ENCODE assay signal across 1 cellular context in the genomic region with DNA sequence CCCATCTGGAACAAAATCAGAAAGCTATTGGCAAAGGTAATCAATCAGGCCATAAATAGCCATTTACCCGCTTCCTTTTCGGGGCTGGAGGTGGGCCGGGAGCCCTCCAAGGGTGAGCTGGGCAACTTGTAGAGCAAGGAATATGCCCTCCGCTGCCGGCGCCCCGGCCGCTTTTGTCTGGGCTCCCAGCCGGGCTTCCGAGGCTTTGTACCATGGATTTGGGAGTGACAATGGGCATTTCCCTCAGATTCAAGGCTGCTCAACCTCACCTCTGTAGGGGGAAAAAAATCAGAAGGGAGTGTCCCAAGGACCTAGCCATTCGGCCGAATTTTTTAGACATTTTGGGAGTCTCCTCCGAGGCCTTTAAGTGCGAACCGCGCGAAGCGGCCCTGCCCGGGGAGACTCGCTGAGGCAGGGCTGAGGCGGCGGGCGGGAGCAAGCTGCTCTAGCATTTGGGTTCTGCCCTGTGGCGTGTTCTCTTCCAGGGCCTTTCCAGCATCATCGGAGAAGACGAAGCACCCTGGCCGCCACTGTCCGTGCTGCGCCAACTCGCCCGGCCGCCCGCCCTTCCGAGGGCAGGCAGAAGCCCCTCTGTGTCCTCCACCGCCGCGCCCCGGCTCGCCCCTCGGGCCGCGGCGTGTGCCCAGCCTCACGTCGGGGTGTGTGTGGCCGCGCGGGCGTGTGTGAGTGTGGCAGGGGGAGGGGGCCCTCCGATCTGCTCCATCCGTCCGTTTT.
TF ChIP-seq lines count a peak whose summit lies in the region.

No MANE protein-coding gene starts in this region.

TF ChIP-seq in WTC11, 78 proteins besides CTCF, POLR2A, EP300 and RAD21 (continued from another document):
- TF ChIP-seq ZNF281 (CRISPR knock-in tag; IDR thresholded peaks at IDR 0.05) (no peak), NR3C1 (CRISPR knock-in tag; conservative IDR thresholded peaks at IDR 0.05; ENCODE audit: low read depth) (no peak), ZNF232 (CRISPR knock-in tag; IDR thresholded peaks at IDR 0.05) (no peak), ZNF219 (CRISPR knock-in tag; IDR thresholded peaks at IDR 0.05; ENCODE audit: borderline replicate concordance) (no peak), ZNF138 (CRISPR knock-in tag; conservative IDR thresholded peaks at IDR 0.05) (no peak), OVOL2 (CRISPR knock-in tag; IDR thresholded peaks at IDR 0.05; ENCODE audit: borderline replicate concordance) (no peak), CREB1 (CRISPR knock-in tag; IDR thresholded peaks at IDR 0.05) (no peak), TCF7 (CRISPR knock-in tag; IDR thresholded peaks at IDR 0.05; ENCODE audit: low read depth) (no peak)
- TF ChIP-seq, protein P1, sequence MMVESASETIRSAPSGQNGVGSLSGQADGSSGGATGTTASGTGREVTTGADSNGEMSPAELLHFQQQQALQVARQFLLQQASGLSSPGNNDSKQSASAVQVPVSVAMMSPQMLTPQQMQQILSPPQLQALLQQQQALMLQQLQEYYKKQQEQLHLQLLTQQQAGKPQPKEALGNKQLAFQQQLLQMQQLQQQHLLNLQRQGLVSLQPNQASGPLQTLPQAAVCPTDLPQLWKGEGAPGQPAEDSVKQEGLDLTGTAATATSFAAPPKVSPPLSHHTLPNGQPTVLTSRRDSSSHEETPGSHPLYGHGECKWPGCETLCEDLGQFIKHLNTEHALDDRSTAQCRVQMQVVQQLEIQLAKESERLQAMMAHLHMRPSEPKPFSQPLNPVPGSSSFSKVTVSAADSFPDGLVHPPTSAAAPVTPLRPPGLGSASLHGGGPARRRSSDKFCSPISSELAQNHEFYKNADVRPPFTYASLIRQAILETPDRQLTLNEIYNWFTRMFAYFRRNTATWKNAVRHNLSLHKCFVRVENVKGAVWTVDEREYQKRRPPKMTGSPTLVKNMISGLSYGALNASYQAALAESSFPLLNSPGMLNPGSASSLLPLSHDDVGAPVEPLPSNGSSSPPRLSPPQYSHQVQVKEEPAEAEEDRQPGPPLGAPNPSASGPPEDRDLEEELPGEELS (CRISPR knock-in tag; IDR thresholded peaks at IDR 0.05) = no peak
